23 cellular contexts compared by ENCODE assay signal in genomic region chr18:31097666-31098065, GRCh38. TPM values are rescaled to one million over a fixed set of nuclear protein-coding genes. Genes with fewer than 3 reads are reported as not detected.
"Had no signal": no experiment of that assay in that cellular context is flagged by ENCODE, and none has a peak within 500 bp of the region (broad histone marks: within the 10 kb centered on the region; RNA-seq: fewer than 3 reads in every experiment).

No MANE protein-coding gene starts in this region.

- H3K4me1 Mint-ChIP-seq: activated naive CD8-positive, alpha-beta T cell treated with anti-CD3 and anti-CD28 coated beads, Interleukin-2, amount 10 ng/mL, durations not matched to agents 7 days and 5 days; T-helper 17 cell had no signal

- H3K27ac ChIP-seq: adrenal gland, SJSA1 had no signal

- H3K36me3 ChIP-seq: adrenal gland, SJSA1 had no signal

- H3K27me3 Mint-ChIP-seq: T-helper 17 cell had no signal

- H3K27ac Mint-ChIP-seq: activated CD8-positive, alpha-beta T cell treated with anti-CD3 and anti-CD28 coated beads, Interleukin-2, amount 10 ng/mL, durations not matched to agents 7 days and 5 days; activated naive CD8-positive, alpha-beta T cell treated with anti-CD3 and anti-CD28 coated beads, Interleukin-2, amount 10 ng/mL, durations not matched to agents 7 days and 5 days; T-helper 17 cell; WTC11 had no signal

- H3K4me3 ChIP-seq: adrenal gland, SJSA1 had no signal

- H3K4me1 ChIP-seq: adrenal gland, SJSA1 had no signal

- H3K36me3 Mint-ChIP-seq: activated naive CD8-positive, alpha-beta T cell treated with anti-CD3 and anti-CD28 coated beads, Interleukin-2, amount 10 ng/mL, durations not matched to agents 7 days and 5 days had no signal

- H3K9me3 ChIP-seq: adrenal gland, SJSA1 had no signal

- ATAC-seq: activated CD8-positive, alpha-beta T cell treated with anti-CD3 and anti-CD28 coated beads, Interleukin-2, amount 10 ng/mL, durations not matched to agents 7 days and 5 days; T-helper 17 cell; WTC11 had no signal

- H3K4me3 Mint-ChIP-seq: activated CD8-positive, alpha-beta T cell treated with anti-CD3 and anti-CD28 coated beads, Interleukin-2, amount 10 ng/mL, durations not matched to agents 7 days and 5 days; activated naive CD8-positive, alpha-beta T cell treated with anti-CD3 and anti-CD28 coated beads, Interleukin-2, amount 10 ng/mL, durations not matched to agents 7 days and 5 days; T-helper 17 cell; WTC11 had no signal

- H3K27me3 ChIP-seq: adrenal gland had no signal

- DNase-seq: activated CD4-positive, alpha-beta T cell treated with anti-CD3 and anti-CD28 coated beads for 48 hours; activated CD4-positive, alpha-beta T cell treated with anti-CD3 and anti-CD28 coated beads, Interleukin-2, amount 50 U/mL, for 4 hours; activated CD4-positive, CD25-positive, alpha-beta regulatory T cell treated with anti-CD3 and anti-CD28 coated beads, Interleukin-2, amount 50 U/mL, for 72 hours; activated CD8-positive, alpha-beta memory T cell treated with anti-CD3 and anti-CD28 coated beads, Interleukin-2, amount 50 U/mL, for 48 hours; activated CD8-positive, alpha-beta T cell treated with anti-CD3 and anti-CD28 coated beads, Interleukin-2, amount 10 ng/mL, durations not matched to agents 7 days and 5 days; activated naive CD4-positive, alpha-beta T cell treated with anti-CD3 and anti-CD28 coated beads, Interleukin-2, amount 50 U/mL, for 16 hours; activated naive CD8-positive, alpha-beta T cell treated with anti-CD3 and anti-CD28 coated beads, Interleukin-2, amount 10 ng/mL, durations not matched to agents 7 days and 5 days; activated T-cell treated with anti-CD3 and anti-CD28 coated beads, Interleukin-2, amount 50 U/mL, for 1 hour; adrenal gland; anterior cingulate cortex; Kasumi-1; NCI-H1092; NCI-H1417; NCI-H2029; NCI-H2107; NCI-H2171 treated with DMSO at 0.1 percent for 48 hours; NCI-H510A treated with DMSO at 0.1 percent for 48 hours; SHP77; T-helper 17 cell; T-helper 9 cell had no signal

RNA-seq across cellular contexts. Expression of gene DSC2, which starts 4.6 kb away (rescaled TPM):
- total RNA-seq: activated CD8-positive, alpha-beta T cell treated with anti-CD3 and anti-CD28 coated beads, Interleukin-2, amount 10 ng/mL, durations not matched to agents 7 days and 5 days; activated naive CD8-positive, alpha-beta T cell treated with anti-CD3 and anti-CD28 coated beads, Interleukin-2, amount 10 ng/mL, durations not matched to agents 7 days and 5 days; M059J had no signal

RNA-seq across cellular contexts. Expression of gene DSC3, which starts 55.1 kb away (rescaled TPM):
- total RNA-seq: activated CD8-positive, alpha-beta T cell treated with anti-CD3 and anti-CD28 coated beads, Interleukin-2, amount 10 ng/mL, durations not matched to agents 7 days and 5 days; activated naive CD8-positive, alpha-beta T cell treated with anti-CD3 and anti-CD28 coated beads, Interleukin-2, amount 10 ng/mL, durations not matched to agents 7 days and 5 days; M059J; T-helper 17 cell had no signal
